Comparison of ENCODE assay signal across 25 cellular contexts in genomic region chr3:116367761-116368395, GRCh38.
"Had no signal": no experiment of that assay in that cellular context is flagged by ENCODE, and none has a peak within 500 bp of the region (broad histone marks: within the 10 kb centered on the region; RNA-seq: fewer than 3 reads in every experiment).

No MANE protein-coding gene starts in this region.

- H3K27me3 Mint-ChIP-seq: effector memory CD8-positive, alpha-beta T cell; memory B cell; stimulated activated naive CD8-positive, alpha-beta T cell treated with anti-CD3 and anti-CD28 coated beads, Interleukin-15, amount 100 ng/mL, for 72 hours had no signal

- ATAC-seq: effector memory CD8-positive, alpha-beta T cell; left lobe of liver; natural killer cell; sciatic nerve; stimulated activated naive CD8-positive, alpha-beta T cell treated with anti-CD3 and anti-CD28 coated beads, Interleukin-15, amount 100 ng/mL, for 72 hours; upper lobe of right lung had no signal

- H3K27ac ChIP-seq: ovary, right atrium auricular region, suprapubic skin, transverse colon, upper lobe of right lung, uterus had no signal

- DNase-seq: cortex of kidney; effector memory CD8-positive, alpha-beta T cell; hypothalamus; immature natural killer cell; natural killer cell; occipital lobe; ovary; posterior cingulate gyrus; stimulated activated CD4-positive, alpha-beta T cell treated with anti-CD3 and anti-CD28 coated beads, Interleukin-12 subunit alpha, Interleukin-12 subunit beta, amount 100 ng/mL, for 4 hours; stimulated activated CD4-positive, alpha-beta T cell treated with anti-CD3 and anti-CD28 coated beads, Interleukin-1b, Interleukin-23, amount 100 ng/mL, for 48 hours; stimulated activated CD4-positive, alpha-beta T cell treated with anti-CD3 and anti-CD28 coated beads, Interleukin-4, amount 100 ng/mL, for 1 hour; stimulated activated CD8-positive, alpha-beta memory T cell treated with anti-CD3 and anti-CD28 coated beads, Interleukin-4, amount 100 ng/mL, for 48 hours; stimulated activated naive CD4-positive, alpha-beta T cell; stimulated activated naive CD8-positive, alpha-beta T cell treated with anti-CD3 and anti-CD28 coated beads, Interleukin-15, amount 100 ng/mL, for 72 hours; transverse colon; upper lobe of right lung; uterus had no signal

- H3K4me1 Mint-ChIP-seq: immature natural killer cell; memory B cell; natural killer cell; stimulated activated naive CD8-positive, alpha-beta T cell treated with anti-CD3 and anti-CD28 coated beads, Interleukin-15, amount 100 ng/mL, for 72 hours had no signal

- H3K4me3 Mint-ChIP-seq: effector memory CD8-positive, alpha-beta T cell; immature natural killer cell; memory B cell; natural killer cell; stimulated activated naive CD8-positive, alpha-beta T cell treated with anti-CD3 and anti-CD28 coated beads, Interleukin-15, amount 100 ng/mL, for 72 hours had no signal

- H3K4me3 ChIP-seq: lung, ovary, right atrium auricular region, smooth muscle cell, suprapubic skin, transverse colon, upper lobe of right lung, uterus had no signal

- FAIRE-seq: keratinocyte had no signal

- H3K27ac Mint-ChIP-seq: effector memory CD8-positive, alpha-beta T cell; immature natural killer cell; memory B cell; natural killer cell; stimulated activated naive CD8-positive, alpha-beta T cell treated with anti-CD3 and anti-CD28 coated beads, Interleukin-15, amount 100 ng/mL, for 72 hours had no signal

- H3K36me3 Mint-ChIP-seq: memory B cell had no signal

- H3K9me3 Mint-ChIP-seq: memory B cell had no signal

- H3K36me3 ChIP-seq: ovary, right atrium auricular region, suprapubic skin, transverse colon, upper lobe of right lung, uterus had no signal

- H3K9me3 ChIP-seq: ovary, suprapubic skin, transverse colon, upper lobe of right lung, uterus had no signal

- H3K27me3 ChIP-seq: ovary, right atrium auricular region, suprapubic skin, transverse colon, upper lobe of right lung, uterus had no signal

- H3K4me1 ChIP-seq: right atrium auricular region, suprapubic skin, transverse colon, upper lobe of right lung, uterus had no signal

- H3K4me2 ChIP-seq: smooth muscle cell had no signal
